ENCODE assay signal across 1 cellular context in the genomic region with DNA sequence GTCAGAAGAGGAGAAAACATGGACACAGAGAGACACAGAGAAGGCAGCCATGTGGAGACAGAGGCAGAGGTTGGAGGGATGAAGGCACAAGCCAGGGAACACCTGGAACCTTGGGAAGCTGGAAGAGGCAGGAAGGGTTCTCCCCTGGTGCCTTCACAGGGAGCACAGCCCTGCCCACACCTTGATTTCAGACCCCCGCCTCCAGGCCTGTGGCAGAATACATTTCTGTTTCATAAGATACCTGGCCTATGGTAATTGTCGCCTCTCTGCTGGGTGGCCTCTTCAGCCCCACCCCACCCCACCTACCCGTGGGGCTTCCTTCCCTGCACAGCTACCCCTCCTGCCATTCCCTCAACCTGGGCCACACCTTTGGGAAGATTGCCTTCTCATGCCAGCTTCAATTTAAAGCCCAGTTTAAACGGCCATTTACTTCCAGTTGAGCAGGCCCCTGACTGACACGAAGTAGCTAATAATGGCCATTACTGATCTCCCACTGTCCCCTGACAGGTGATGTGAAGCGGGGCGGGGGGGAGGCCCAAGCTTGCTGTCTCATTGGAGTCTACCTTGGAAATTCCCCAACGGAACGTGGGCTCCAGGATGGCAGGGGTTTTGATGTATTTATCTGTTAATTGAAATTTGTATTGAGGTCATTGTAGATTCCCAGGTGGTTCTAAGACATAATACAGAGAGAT.
TF ChIP-seq lines count a peak whose summit lies in the region.

No MANE protein-coding gene starts in this region.

TF ChIP-seq in IMR-90, 13 proteins besides CTCF, POLR2A, EP300 and RAD21:
- TF ChIP-seq ELK1 (IDR thresholded peaks at IDR 0.05; ENCODE audit: borderline replicate concordance, low read depth, low read length) (no peak), RFX5 (IDR thresholded peaks at IDR 0.05; ENCODE audit: low read depth, low read length) (no peak), MXI1 (IDR thresholded peaks at IDR 0.05; ENCODE audit: borderline replicate concordance, low read depth, low read length) (no peak), USF2 (IDR thresholded peaks at IDR 0.05; ENCODE audit: low read depth, low read length) (no peak), NFE2L2 (IDR thresholded peaks at IDR 0.05; ENCODE audit: low read depth, low read length) (no peak), MAZ (IDR thresholded peaks at IDR 0.05; ENCODE audit: borderline replicate concordance, low read depth, low read length) (no peak), MAFK (IDR thresholded peaks at IDR 0.05; ENCODE audit: low read depth, low read length) (no peak), CEBPB (IDR thresholded peaks at IDR 0.05; ENCODE audit: low read depth, low read length) (no peak), RCOR1 (IDR thresholded peaks at IDR 0.05; ENCODE audit: insufficient replicate concordance, low read length) (no peak)
